1 cellular context compared by ENCODE assay signal in the genomic region with DNA sequence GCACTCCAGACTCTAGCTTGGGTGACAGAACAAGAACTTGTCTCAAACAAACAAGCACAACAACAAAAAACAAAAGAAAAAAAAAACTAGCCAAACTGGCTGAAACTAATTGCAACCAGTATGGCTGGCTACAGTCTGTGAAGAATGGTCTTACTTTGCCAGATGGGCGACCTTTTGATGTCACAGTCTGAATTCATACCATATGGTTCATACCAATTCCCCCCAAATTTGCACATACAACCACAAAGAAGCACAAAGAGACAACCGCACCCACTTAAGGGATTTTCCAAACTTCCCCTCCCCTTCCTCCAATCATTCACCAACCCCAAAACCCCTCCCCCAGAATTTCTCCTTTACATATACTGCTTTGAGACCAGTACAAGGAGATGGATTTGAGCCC.
TF ChIP-seq lines count a peak whose summit lies in the region.

No MANE protein-coding gene starts in this region.

TF ChIP-seq in GM23338, 12 proteins besides CTCF, POLR2A, EP300 and RAD21 (continued from another document):
- TF ChIP-seq ZNF462 (CRISPR knock-in tag; IDR thresholded peaks at IDR 0.05) (no peak), POLR2AphosphoS5 (IDR thresholded peaks at IDR 0.05; ENCODE audit: low read depth) (no peak), CREB1 (CRISPR knock-in tag; IDR thresholded peaks at IDR 0.05; ENCODE audit: low read depth) (no peak), REST (IDR thresholded peaks at IDR 0.05; ENCODE audit: unreplicated experiment) (no peak), JUNB (IDR thresholded peaks at IDR 0.05; ENCODE audit: unreplicated experiment) (no peak), EZH2 (IDR thresholded peaks at IDR 0.05; ENCODE audit: low read depth, unreplicated experiment) (no peak), ZNF331 (CRISPR knock-in tag; IDR thresholded peaks at IDR 0.05; ENCODE audit: low read depth) (no peak), ZNF114 (CRISPR knock-in tag; IDR thresholded peaks at IDR 0.05) (no peak), NANOG (IDR thresholded peaks at IDR 0.05; ENCODE audit: borderline replicate concordance) (no peak), ETS1 (IDR thresholded peaks at IDR 0.05) (no peak)
